In the genomic region with DNA sequence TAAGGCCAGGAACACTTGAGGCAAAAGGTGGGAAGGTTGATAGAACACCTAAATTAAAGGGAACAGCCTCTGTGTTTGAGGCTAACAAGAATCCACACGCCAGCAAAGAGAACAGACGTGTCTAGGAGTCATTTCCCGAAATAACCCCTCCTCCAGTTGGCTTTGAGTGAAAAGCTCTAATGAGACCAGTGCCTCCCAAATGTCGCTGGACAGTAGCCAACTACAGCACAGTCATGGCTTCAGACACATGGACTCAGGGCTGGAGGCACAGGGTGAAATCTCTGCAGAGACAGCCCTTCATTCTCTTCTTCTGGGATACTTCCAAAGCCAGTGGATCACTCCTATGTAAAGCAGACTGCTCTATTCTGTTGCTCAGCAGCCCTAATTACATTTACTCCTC, we compare ENCODE assay signal across 1 cellular context.
TF ChIP-seq lines count a peak whose summit lies in the region.

No MANE protein-coding gene starts in this region.

TF ChIP-seq in IMR-90, 13 proteins besides CTCF, POLR2A, EP300 and RAD21 (continued from another document):
- TF ChIP-seq SMC3 (IDR thresholded peaks at IDR 0.05; ENCODE audit: low read depth, low read length) (no peak), CEBPB (IDR thresholded peaks at IDR 0.05; ENCODE audit: low read depth, low read length) (no peak), MAZ (IDR thresholded peaks at IDR 0.05; ENCODE audit: borderline replicate concordance, low read depth, low read length) (no peak), NFE2L2 (IDR thresholded peaks at IDR 0.05; ENCODE audit: low read depth, low read length) (no peak), RFX5 (IDR thresholded peaks at IDR 0.05; ENCODE audit: low read depth, low read length) (no peak), MXI1 (IDR thresholded peaks at IDR 0.05; ENCODE audit: borderline replicate concordance, low read depth, low read length) (no peak), FOS (IDR thresholded peaks at IDR 0.05; ENCODE audit: low read depth, low read length) (no peak), BHLHE40 (IDR thresholded peaks at IDR 0.05; ENCODE audit: low read depth, low read length) (no peak), CHD1 (IDR thresholded peaks at IDR 0.05; ENCODE audit: low read depth, low read length) (no peak)
- TF ChIP-seq, protein P1, sequence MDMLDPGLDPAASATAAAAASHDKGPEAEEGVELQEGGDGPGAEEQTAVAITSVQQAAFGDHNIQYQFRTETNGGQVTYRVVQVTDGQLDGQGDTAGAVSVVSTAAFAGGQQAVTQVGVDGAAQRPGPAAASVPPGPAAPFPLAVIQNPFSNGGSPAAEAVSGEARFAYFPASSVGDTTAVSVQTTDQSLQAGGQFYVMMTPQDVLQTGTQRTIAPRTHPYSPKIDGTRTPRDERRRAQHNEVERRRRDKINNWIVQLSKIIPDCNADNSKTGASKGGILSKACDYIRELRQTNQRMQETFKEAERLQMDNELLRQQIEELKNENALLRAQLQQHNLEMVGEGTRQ (IDR thresholded peaks at IDR 0.05; ENCODE audit: low read depth, low read length), result no peak
TF ChIP-seq in IMR-90: peak in this region for 0.
